ENCODE assay signal across 1 cellular context in the genomic region with DNA sequence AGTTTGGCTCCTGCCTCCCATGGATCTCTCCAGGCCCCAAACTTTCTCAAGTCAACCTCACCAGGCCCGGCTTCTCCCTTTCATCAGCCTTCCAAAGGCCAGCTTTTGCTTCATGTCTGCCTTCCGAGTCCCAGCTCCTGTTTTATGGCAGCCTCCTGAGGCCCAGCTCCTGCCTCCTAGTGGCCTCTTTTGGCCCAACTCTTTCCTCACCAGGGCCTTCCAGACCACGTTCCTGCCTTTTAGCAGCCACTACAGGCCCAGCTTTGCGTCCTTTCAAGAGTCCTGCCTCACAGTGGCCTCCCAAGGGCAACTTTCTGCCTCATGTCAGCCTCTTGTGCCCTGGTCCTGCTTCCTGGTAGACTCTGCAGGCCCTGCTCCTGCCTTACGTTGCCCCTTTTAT.
TF ChIP-seq lines count a peak whose summit lies in the region.

No MANE protein-coding gene starts in this region.

TF ChIP-seq in GM12878, 131 proteins besides CTCF, POLR2A, EP300 and RAD21:
- peak; percentile 6; the same call in 1 of the 2 replicates for TF ChIP-seq SMC3 (IDR thresholded peaks at IDR 0.05; ENCODE audit: borderline replicate concordance, low read length)
- TF ChIP-seq TARDBP (IDR thresholded peaks at IDR 0.05; ENCODE audit: borderline replicate concordance), result no peak
